ENCODE assay signal across 18 cellular contexts in genomic region chr20:43238833-43239232, GRCh38. TPM values are rescaled to one million over a fixed set of nuclear protein-coding genes. Genes with fewer than 3 reads are reported as not detected.
A peak's percentile ranks its signal among the peaks of the same experiment; 100 is the strongest.
DNase-seq lines count a peak whose midpoint lies in the region; ATAC-seq and TF ChIP-seq lines count a peak whose summit lies in the region.
"Had no signal": no experiment of that assay in that cellular context is flagged by ENCODE, and none has a peak within 500 bp of the region (broad histone marks: within the 10 kb centered on the region; RNA-seq: fewer than 3 reads in every experiment).

No MANE protein-coding gene starts in this region.

- CTCF ChIA-PET in activated CD4-positive, alpha-beta T cell treated with anti-CD3 and anti-CD28 coated beads for 36 hours (lab: Charles Lee) = no interaction called here
- CTCF ChIA-PET in activated naive CD4-positive, alpha-beta T cell treated with anti-CD3 and anti-CD28 coated beads, Interleukin-2, amount 10 ng/mL, durations not matched to agents 7 days and 5 days (lab: Charles Lee) = no interaction called here

- no peak for TF ChIP-seq EP300 in Ishikawa (IDR thresholded peaks at IDR 0.05; ENCODE audit: borderline replicate concordance)

- no peaks in the 10 kb centered on the region for H3K36me3 Mint-ChIP-seq in activated CD4-positive, alpha-beta T cell treated with anti-CD3 and anti-CD28 coated beads for 36 hours (ENCODE audit: low read depth)
- H3K36me3 Mint-ChIP-seq in stimulated activated naive B cell treated with anti-CD40 and anti-IgM and Interleukin-4, amounts not matched to agents 10 μg/mL and 1 μg/mL and 100 μg/mL, for 72 hours = no peaks in the 10 kb centered on the region
- no peaks in the 10 kb centered on the region for H3K36me3 Mint-ChIP-seq in activated naive CD4-positive, alpha-beta T cell treated with anti-CD3 and anti-CD28 coated beads, Interleukin-2, amount 10 ng/mL, durations not matched to agents 7 days and 5 days
- no peaks in the 10 kb centered on the region for H3K36me3 Mint-ChIP-seq in stimulated activated effector memory CD8-positive, alpha-beta T cell treated with anti-CD3 and anti-CD28 coated beads, Interleukin-12 subunit alpha, Interleukin-12 subunit beta, amount 100 ng/mL, for 72 hours
- H3K36me3 Mint-ChIP-seq: stimulated activated memory B cell treated with anti-CD40 and anti-IgM and Interleukin-4, amounts not matched to agents 10 μg/mL and 1 μg/mL and 100 μg/mL, for 72 hours had no signal

- no peaks in the 10 kb centered on the region for H3K4me1 Mint-ChIP-seq in activated CD4-positive, alpha-beta T cell treated with anti-CD3 and anti-CD28 coated beads for 36 hours
- no peaks in the 10 kb centered on the region for H3K4me1 Mint-ChIP-seq in stimulated activated naive B cell treated with anti-CD40 and anti-IgM and Interleukin-4, amounts not matched to agents 10 μg/mL and 1 μg/mL and 100 μg/mL, for 72 hours
- no peaks in the 10 kb centered on the region for H3K4me1 Mint-ChIP-seq in activated naive CD4-positive, alpha-beta T cell treated with anti-CD3 and anti-CD28 coated beads, Interleukin-2, amount 10 ng/mL, durations not matched to agents 7 days and 5 days
- H3K4me1 Mint-ChIP-seq in stimulated activated effector memory CD8-positive, alpha-beta T cell treated with anti-CD3 and anti-CD28 coated beads, Interleukin-12 subunit alpha, Interleukin-12 subunit beta, amount 100 ng/mL, for 72 hours = no peaks in the 10 kb centered on the region
- H3K4me1 Mint-ChIP-seq: stimulated activated memory B cell treated with anti-CD40 and anti-IgM and Interleukin-4, amounts not matched to agents 10 μg/mL and 1 μg/mL and 100 μg/mL, for 72 hours had no signal

- intact Hi-C loops in activated CD4-positive, alpha-beta T cell treated with anti-CD3 and anti-CD28 coated beads for 36 hours (cut with DNase I, micrococcal nuclease) = no loop called here

- no peaks in the 10 kb centered on the region for H3K27me3 Mint-ChIP-seq in activated CD4-positive, alpha-beta T cell treated with anti-CD3 and anti-CD28 coated beads for 36 hours
- H3K27me3 Mint-ChIP-seq in stimulated activated naive B cell treated with anti-CD40 and anti-IgM and Interleukin-4, amounts not matched to agents 10 μg/mL and 1 μg/mL and 100 μg/mL, for 72 hours = peaks cover 0 to 7% of the 10 kb centered on the region in 2 donors
- no peaks in the 10 kb centered on the region for H3K27me3 Mint-ChIP-seq in activated naive CD4-positive, alpha-beta T cell treated with anti-CD3 and anti-CD28 coated beads, Interleukin-2, amount 10 ng/mL, durations not matched to agents 7 days and 5 days

- TF ChIP-seq RAD21 in Ishikawa (IDR thresholded peaks at IDR 0.05; ENCODE audit: low read depth) = no peak

- H3K4me3 Mint-ChIP-seq in activated CD4-positive, alpha-beta T cell treated with anti-CD3 and anti-CD28 coated beads for 36 hours = no peak overlapping the region
- H3K4me3 Mint-ChIP-seq in stimulated activated naive B cell treated with anti-CD40 and anti-IgM and Interleukin-4, amounts not matched to agents 10 μg/mL and 1 μg/mL and 100 μg/mL, for 72 hours = no peak overlapping the region
- H3K4me3 Mint-ChIP-seq in activated naive CD4-positive, alpha-beta T cell treated with anti-CD3 and anti-CD28 coated beads, Interleukin-2, amount 10 ng/mL, durations not matched to agents 7 days and 5 days = no peak overlapping the region
- H3K4me3 Mint-ChIP-seq in stimulated activated effector memory CD8-positive, alpha-beta T cell treated with anti-CD3 and anti-CD28 coated beads, Interleukin-12 subunit alpha, Interleukin-12 subunit beta, amount 100 ng/mL, for 72 hours = no peak overlapping the region
- H3K4me3 Mint-ChIP-seq: CD4-positive, alpha-beta T cell; stimulated activated memory B cell treated with anti-CD40 and anti-IgM and Interleukin-4, amounts not matched to agents 10 μg/mL and 1 μg/mL and 100 μg/mL, for 72 hours had no signal

- ATAC-seq in activated CD4-positive, alpha-beta T cell treated with anti-CD3 and anti-CD28 coated beads for 36 hours = peak; percentile 16
- ATAC-seq in stimulated activated naive B cell treated with anti-CD40 and anti-IgM and Interleukin-4, amounts not matched to agents 10 μg/mL and 1 μg/mL and 100 μg/mL, for 72 hours (replicated peaks) = peak; percentile 29 to 43
- ATAC-seq in GM21619 (IDR thresholded peaks at IDR 0.05; ENCODE audit: unreplicated experiment) = no peak
- ATAC-seq in stimulated activated effector memory CD8-positive, alpha-beta T cell treated with anti-CD3 and anti-CD28 coated beads, Interleukin-12 subunit alpha, Interleukin-12 subunit beta, amount 100 ng/mL, for 72 hours = no peak
- ATAC-seq: gastroesophageal sphincter; stimulated activated memory B cell treated with anti-CD40 and anti-IgM and Interleukin-4, amounts not matched to agents 10 μg/mL and 1 μg/mL and 100 μg/mL, for 72 hours had no signal

- POLR2A ChIA-PET in activated CD4-positive, alpha-beta T cell treated with anti-CD3 and anti-CD28 coated beads for 36 hours (lab: Charles Lee) = no interaction called here

- no peak for DNase-seq in activated CD4-positive, alpha-beta T cell treated with anti-CD3 and anti-CD28 coated beads for 36 hours
- no peak for DNase-seq in activated CD4-positive, alpha-beta T cell treated with anti-CD3 and anti-CD28 coated beads, Interleukin-2, amount 50 U/mL, for 4 hours
- peak; percentile 35 for DNase-seq in SK-MEL-5 (ENCODE audit: low read depth, low spot score)
- no peak for DNase-seq in stimulated activated naive B cell treated with anti-CD40 and anti-IgM and Interleukin-4, amounts not matched to agents 10 μg/mL and 1 μg/mL and 100 μg/mL, for 72 hours
- DNase-seq in activated naive CD4-positive, alpha-beta T cell treated with anti-CD3 and anti-CD28 coated beads, Interleukin-2, amount 10 ng/mL, durations not matched to agents 7 days and 5 days = no peak
- no peak for DNase-seq in stimulated activated effector memory CD8-positive, alpha-beta T cell treated with anti-CD3 and anti-CD28 coated beads, Interleukin-12 subunit alpha, Interleukin-12 subunit beta, amount 100 ng/mL, for 72 hours (ENCODE audit: low spot score in 2 of 2)
- DNase-seq: amygdala; CD4-positive, alpha-beta T cell; central memory CD4-positive, alpha-beta T cell; left ventricle myocardium inferior; NCI-H1105; NCI-H2171 treated with DMSO at 0.1 percent for 48 hours; SJCRH30 had no signal

- no peaks in the 10 kb centered on the region for H3K9me3 Mint-ChIP-seq in activated CD4-positive, alpha-beta T cell treated with anti-CD3 and anti-CD28 coated beads for 36 hours (ENCODE audit: low read depth)
- peaks cover 10 to 14% of the 10 kb centered on the region in 2 donors for H3K9me3 Mint-ChIP-seq in stimulated activated naive B cell treated with anti-CD40 and anti-IgM and Interleukin-4, amounts not matched to agents 10 μg/mL and 1 μg/mL and 100 μg/mL, for 72 hours
- H3K9me3 Mint-ChIP-seq in activated naive CD4-positive, alpha-beta T cell treated with anti-CD3 and anti-CD28 coated beads, Interleukin-2, amount 10 ng/mL, durations not matched to agents 7 days and 5 days = no peaks in the 10 kb centered on the region
- no peaks in the 10 kb centered on the region for H3K9me3 Mint-ChIP-seq in stimulated activated effector memory CD8-positive, alpha-beta T cell treated with anti-CD3 and anti-CD28 coated beads, Interleukin-12 subunit alpha, Interleukin-12 subunit beta, amount 100 ng/mL, for 72 hours

- in situ Hi-C loops in SK-MEL-5 (cut with HindIII; ENCODE audit: low pct_unique_long_range_greater_than_20kb, low sequenced_read_pairs) = no loop called here

- H3K27ac Mint-ChIP-seq in activated CD4-positive, alpha-beta T cell treated with anti-CD3 and anti-CD28 coated beads for 36 hours = no peak overlapping the region
- no peak overlapping the region for H3K27ac Mint-ChIP-seq in stimulated activated naive B cell treated with anti-CD40 and anti-IgM and Interleukin-4, amounts not matched to agents 10 μg/mL and 1 μg/mL and 100 μg/mL, for 72 hours
- H3K27ac Mint-ChIP-seq in activated naive CD4-positive, alpha-beta T cell treated with anti-CD3 and anti-CD28 coated beads, Interleukin-2, amount 10 ng/mL, durations not matched to agents 7 days and 5 days = no peak overlapping the region
- H3K27ac Mint-ChIP-seq in stimulated activated effector memory CD8-positive, alpha-beta T cell treated with anti-CD3 and anti-CD28 coated beads, Interleukin-12 subunit alpha, Interleukin-12 subunit beta, amount 100 ng/mL, for 72 hours = no peak overlapping the region
- H3K27ac Mint-ChIP-seq: CD4-positive, alpha-beta T cell; stimulated activated memory B cell treated with anti-CD40 and anti-IgM and Interleukin-4, amounts not matched to agents 10 μg/mL and 1 μg/mL and 100 μg/mL, for 72 hours had no signal

TF ChIP-seq in Ishikawa, 13 proteins besides CTCF, POLR2A, EP300 and RAD21:
- TF ChIP-seq TAF1 (IDR thresholded peaks at IDR 0.05; ENCODE audit: low read depth) = no peak
- TF ChIP-seq USF1 (IDR thresholded peaks at IDR 0.05) = peak; percentile 90

RNA-seq across cellular contexts. Expression of gene PTPRT, which starts 49.1 kb away (rescaled TPM):
- not detected for total RNA-seq in activated CD4-positive, alpha-beta T cell treated with anti-CD3 and anti-CD28 coated beads for 36 hours
- not detected in 2 replicates for total RNA-seq in SK-MEL-5 (2014; rRNA removed; shearing (Covaris generic))
- polyA plus RNA-seq in SK-MEL-5 (2015; cell fraction: cytosol; rRNA removed) = not detected in 2 replicates
- polyA plus RNA-seq in SK-MEL-5 (2015; cell fraction: nucleus; rRNA removed) = not detected in 2 replicates
- total RNA-seq: CD4-positive, alpha-beta T cell; Daoy had no signal

Comparison
In these comparisons a context has a peak if more than half of its experiments do, and no peak if none do; other contexts are left out.
1. ATAC-seq: peak in activated CD4-positive, alpha-beta T cell treated with anti-CD3 and anti-CD28 coated beads for 36 hours (single experiment) and stimulated activated naive B cell treated with anti-CD40 and anti-IgM and Interleukin-4, amounts not matched to agents 10 μg/mL and 1 μg/mL and 100 μg/mL, for 72 hours (2 of 2); none in GM21619 (single experiment) and stimulated activated effector memory CD8-positive, alpha-beta T cell treated with anti-CD3 and anti-CD28 coated beads, Interleukin-12 subunit alpha, Interleukin-12 subunit beta, amount 100 ng/mL, for 72 hours (single experiment).